Comparison of ENCODE assay signal across 8 cellular contexts in genomic region chr12:94244165-94245133, GRCh38.
DNase-seq lines count a peak whose midpoint lies in the region; ATAC-seq, FAIRE-seq and TF ChIP-seq lines count a peak whose summit lies in the region.

No MANE protein-coding gene starts in this region.

- POLR2A ChIA-PET in activated CD8-positive, alpha-beta T cell treated with anti-CD3 and anti-CD28 coated beads for 36 hours (lab: Charles Lee): interaction anchor here (1.2 kb wide), 1 partner anchor 86 kb away, joined by 3 read pairs; no protein-coding TSS in a partner anchor

- ATAC-seq in GM19395 (IDR thresholded peaks at IDR 0.05; ENCODE audit: unreplicated experiment) (peak; percentile 67), HG03378 (IDR thresholded peaks at IDR 0.05; ENCODE audit: unreplicated experiment) (peak; percentile 74), pancreas (peak in 3 of 4 donors; percentile 15 to 54 (median 23)), HG03520 (IDR thresholded peaks at IDR 0.05; ENCODE audit: unreplicated experiment) (no peak), GM19023 (IDR thresholded peaks at IDR 0.05; ENCODE audit: unreplicated experiment) (no peak)
- ATAC-seq in activated CD8-positive, alpha-beta T cell treated with anti-CD3 and anti-CD28 coated beads for 36 hours: peak; percentile 85

- H3K4me3 ChIP-seq in pancreas (no peak overlapping the region), suprapubic skin (no peak overlapping the region)

- H3K36me3 ChIP-seq in pancreas (no peaks in the 10 kb centered on the region), suprapubic skin (no peaks in the 10 kb centered on the region)

- intact Hi-C loops in activated CD8-positive, alpha-beta T cell treated with anti-CD3 and anti-CD28 coated beads for 36 hours (cut with micrococcal nuclease): loop anchor here (5.0 kb wide), 1 partner anchor 37 kb away; no protein-coding TSS in a partner anchor
- intact Hi-C loops in pancreas (cut with DNase I): no loop called here

- 68 to 84% methylated on average over 11 of the region's 11 CpGs for WGBS in pancreas, 2 donors
- 83% methylated on average over 11 of the region's 11 CpGs for WGBS in suprapubic skin

- H3K9me3 ChIP-seq in pancreas (no peaks in the 10 kb centered on the region), suprapubic skin (no peaks in the 10 kb centered on the region)

- H3K9me3 Mint-ChIP-seq in activated CD8-positive, alpha-beta T cell treated with anti-CD3 and anti-CD28 coated beads for 36 hours: no peaks in the 10 kb centered on the region

- no peak for TF ChIP-seq EP300 in suprapubic skin (IDR thresholded peaks at IDR 0.05)

- H3K27me3 ChIP-seq in pancreas (no peaks in the 10 kb centered on the region), suprapubic skin (no peaks in the 10 kb centered on the region)

- TF ChIP-seq POLR2A in suprapubic skin (IDR thresholded peaks at IDR 0.05): no peak

- no peak for FAIRE-seq in pancreas (lab: Jason Lieb, UNC)

- H3K27me3 Mint-ChIP-seq in activated CD8-positive, alpha-beta T cell treated with anti-CD3 and anti-CD28 coated beads for 36 hours: no peaks in the 10 kb centered on the region

- CTCF ChIA-PET in activated CD8-positive, alpha-beta T cell treated with anti-CD3 and anti-CD28 coated beads for 36 hours (lab: Charles Lee): interaction anchor here (1.0 kb wide), 1 partner anchor 17 kb away, joined by 3 read pairs; no protein-coding TSS in a partner anchor

- H3K27ac Mint-ChIP-seq in activated CD8-positive, alpha-beta T cell treated with anti-CD3 and anti-CD28 coated beads for 36 hours: peak overlapping the region; percentile 87

- DNase-seq in activated CD8-positive, alpha-beta T cell treated with anti-CD3 and anti-CD28 coated beads for 36 hours: peak; percentile 79
- DNase-seq in pancreas: no peak
- no peak for DNase-seq in NCI-H2029 (lab: John Stamatoyannopoulos, UW)
- no peak for DNase-seq in suprapubic skin (ENCODE audit: low spot score in 2 of 2)

- peak overlapping the region; percentile 9 for H3K4me3 Mint-ChIP-seq in activated CD8-positive, alpha-beta T cell treated with anti-CD3 and anti-CD28 coated beads for 36 hours

- no peak overlapping the region for H3K27ac ChIP-seq in pancreas
- no peak overlapping the region for H3K27ac ChIP-seq in suprapubic skin

- no peak for TF ChIP-seq CTCF in activated CD8-positive, alpha-beta T cell treated with anti-CD3 and anti-CD28 coated beads for 36 hours (IDR thresholded peaks at IDR 0.05)
- TF ChIP-seq CTCF in pancreas (IDR thresholded peaks at IDR 0.05) (no peak), suprapubic skin (IDR thresholded peaks at IDR 0.05) (no peak)

- H3K4me1 ChIP-seq in pancreas (no peaks in the 10 kb centered on the region), suprapubic skin (no peaks in the 10 kb centered on the region)

- peaks cover 23% of the 10 kb centered on the region for H3K4me1 Mint-ChIP-seq in activated CD8-positive, alpha-beta T cell treated with anti-CD3 and anti-CD28 coated beads for 36 hours (ENCODE audit: low read depth)

- peaks cover 16% of the 10 kb centered on the region for H3K36me3 Mint-ChIP-seq in activated CD8-positive, alpha-beta T cell treated with anti-CD3 and anti-CD28 coated beads for 36 hours (ENCODE audit: low read depth)

Comparison
In these comparisons a context has a peak if more than half of its experiments do, and no peak if none do; other contexts are left out.
1. ATAC-seq: peak in GM19395 (single experiment), HG03378 (single experiment), activated CD8-positive, alpha-beta T cell treated with anti-CD3 and anti-CD28 coated beads for 36 hours (single experiment) and pancreas (3 of 4); none in HG03520 (single experiment) and GM19023 (single experiment).